Comparison of ENCODE assay signal across 24 cellular contexts in the genomic region with DNA sequence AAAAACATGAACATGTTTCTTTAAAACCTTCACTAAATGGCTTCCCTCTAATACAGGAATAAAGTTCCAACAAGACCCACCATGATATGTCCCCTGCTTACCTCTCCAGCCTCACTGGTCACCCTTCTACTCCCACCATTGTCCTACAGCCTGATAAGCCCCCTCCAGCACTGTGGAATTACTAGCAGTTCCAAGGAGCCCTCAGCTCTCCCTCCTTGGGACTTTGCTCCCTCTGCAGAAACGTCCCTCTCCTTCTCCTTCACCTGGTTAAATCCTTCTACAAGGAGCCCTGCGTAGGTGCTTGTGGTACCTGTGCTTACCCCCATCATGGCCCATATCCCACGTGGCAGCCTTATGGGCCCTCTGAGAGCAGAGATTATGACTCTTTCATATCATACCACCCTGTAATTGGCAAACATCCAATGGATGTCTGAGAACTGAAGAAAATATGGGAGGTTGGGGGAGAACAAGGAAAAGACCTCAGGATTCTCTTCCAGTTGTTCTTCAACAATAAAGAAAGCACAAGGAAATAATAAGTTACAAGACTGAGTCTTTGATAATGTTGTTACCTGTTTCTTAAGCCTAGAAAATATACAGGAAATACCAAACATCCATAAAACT. TPM values are rescaled to one million over a fixed set of nuclear protein-coding genes. Genes with fewer than 3 reads are reported as not detected.
DNase-seq lines count a peak whose midpoint lies in the region; ATAC-seq, FAIRE-seq and TF ChIP-seq lines count a peak whose summit lies in the region.
"Had no signal": no experiment of that assay in that cellular context is flagged by ENCODE, and none has a peak within 500 bp of the region (broad histone marks: within the 10 kb centered on the region; RNA-seq: fewer than 3 reads in every experiment).

No MANE protein-coding gene starts in this region.

- no peak for FAIRE-seq in GM19239 (lab: Jason Lieb, UNC)
- FAIRE-seq: frontal cortex, urothelium cell line had no signal

- H3K4me3 ChIP-seq in left ventricle myocardium inferior = no peak overlapping the region
- H3K4me3 ChIP-seq in right atrium auricular region = no peak overlapping the region
- no peak overlapping the region for H3K4me3 ChIP-seq in SJCRH30
- H3K4me3 ChIP-seq in upper lobe of right lung = no peak overlapping the region
- H3K4me3 ChIP-seq: BLaER1 treated with 17β-estradiol and CSF1 and Interleukin-3, amounts not matched to agents 10 nM and 100 nM; body of pancreas; hepatocyte; K562; left lung; MG63; smooth muscle cell had no signal

- intact Hi-C loops in left ventricle myocardium inferior (cut with micrococcal nuclease) = no loop called here
- intact Hi-C loops in upper lobe of right lung (cut with DNase I) = no loop called here

- H3K36me3 ChIP-seq in left ventricle myocardium inferior (no peaks in the 10 kb centered on the region), right atrium auricular region (no peaks in the 10 kb centered on the region), SJCRH30 (no peaks in the 10 kb centered on the region), upper lobe of right lung (no peaks in the 10 kb centered on the region)
- H3K36me3 ChIP-seq: BLaER1 treated with 17β-estradiol and CSF1 and Interleukin-3, amounts not matched to agents 10 nM and 100 nM; left lung; MG63 had no signal

- DNase-seq in left ventricle myocardium inferior (no peak), right atrium auricular region (ENCODE audit: low spot score) (no peak), SJCRH30 (peak in 1 of 2 experiments; percentile 41), foreskin keratinocyte (no peak), upper lobe of right lung (no peak), GM19239 (ENCODE audit: insufficient read length, low spot score) (no peak)
- DNase-seq: activated CD4-positive, alpha-beta T cell treated with anti-CD3 and anti-CD28 coated beads for 48 hours; activated naive CD8-positive, alpha-beta T cell treated with anti-CD3 and anti-CD28 coated beads, Interleukin-2, amount 10 ng/mL, durations not matched to agents 7 days and 5 days; body of pancreas; effector CD4-positive, alpha-beta T cell; immature natural killer cell; left lung; MG63; naive B cell; NCI-H1417; NCI-H526; RPMI8226 had no signal

- H3K27ac ChIP-seq in left ventricle myocardium inferior (replicated peaks) (peak overlapping the region; percentile 67), right atrium auricular region (peak overlapping the region in 1 of 2 donors; percentile 8), SJCRH30 (peak overlapping the region; percentile 56), foreskin keratinocyte (peak overlapping the region; percentile 6), upper lobe of right lung (no peak overlapping the region)
- H3K27ac ChIP-seq: BLaER1 treated with 17β-estradiol and CSF1 and Interleukin-3, amounts not matched to agents 10 nM and 100 nM; body of pancreas; hepatocyte; left lung had no signal

- ATAC-seq in foreskin keratinocyte (peak; percentile 27), esophagus mucosa (no peak), upper lobe of right lung (no peak)
- ATAC-seq: body of pancreas, K562, left lung had no signal

- TF ChIP-seq CTCF in left ventricle myocardium inferior (IDR thresholded peaks at IDR 0.05; ENCODE audit: borderline replicate concordance) (no peak), right atrium auricular region (IDR thresholded peaks at IDR 0.05) (no peak), foreskin keratinocyte (conservative IDR thresholded peaks at IDR 0.05) (no peak), upper lobe of right lung (IDR thresholded peaks at IDR 0.05) (no peak)

- H3K9me3 ChIP-seq in left ventricle myocardium inferior (replicated peaks) = no peaks in the 10 kb centered on the region
- H3K9me3 ChIP-seq in right atrium auricular region = no peaks in the 10 kb centered on the region
- H3K9me3 ChIP-seq in SJCRH30 (replicated peaks) = no peaks in the 10 kb centered on the region
- no peaks in the 10 kb centered on the region for H3K9me3 ChIP-seq in upper lobe of right lung
- H3K9me3 ChIP-seq: BLaER1 treated with 17β-estradiol and CSF1 and Interleukin-3, amounts not matched to agents 10 nM and 100 nM; body of pancreas; left lung; MG63 had no signal

- no peaks in the 10 kb centered on the region for H3K27me3 ChIP-seq in left ventricle myocardium inferior (ENCODE audit: low read depth)
- H3K27me3 ChIP-seq in right atrium auricular region = no peaks in the 10 kb centered on the region
- H3K27me3 ChIP-seq in SJCRH30 = no peaks in the 10 kb centered on the region
- H3K27me3 ChIP-seq in foreskin keratinocyte = no peaks in the 10 kb centered on the region
- H3K27me3 ChIP-seq in upper lobe of right lung = no peaks in the 10 kb centered on the region
- H3K27me3 ChIP-seq: body of pancreas, hepatocyte, left lung, MG63 had no signal

- H3K4me1 ChIP-seq in left ventricle myocardium inferior = peaks cover 91% of the 10 kb centered on the region
- H3K4me1 ChIP-seq in right atrium auricular region = peaks cover 0 to 30% of the 10 kb centered on the region in 2 donors
- peaks cover 50% of the 10 kb centered on the region for H3K4me1 ChIP-seq in SJCRH30
- H3K4me1 ChIP-seq in foreskin keratinocyte = peaks cover 37% of the 10 kb centered on the region
- H3K4me1 ChIP-seq in upper lobe of right lung = peaks cover 40% of the 10 kb centered on the region
- H3K4me1 ChIP-seq: body of pancreas had no signal

RNA-seq across cellular contexts. Expression of a gene that starts 26.1 kb away (rescaled TPM):
- total RNA-seq in left ventricle myocardium inferior (36.8 TPM), right atrium auricular region (10 to 100 TPM; 79.6 to 80.5 TPM), foreskin keratinocyte (160 and 175 TPM in 2 replicates), esophagus mucosa (97.3 TPM), upper lobe of right lung (170 TPM)
- 53.7 and 60.5 TPM in 2 replicates for total RNA-seq in SJCRH30 (2014; rRNA removed; shearing (Covaris generic))
- polyA plus RNA-seq in foreskin keratinocyte = 29.6 and 32.6 TPM in 2 replicates
